Comparison of ENCODE assay signal across 1 cellular context in genomic region chr2:240450532-240451107, GRCh38.
TF ChIP-seq lines count a peak whose summit lies in the region.

No MANE protein-coding gene starts in this region.

TF ChIP-seq in IMR-90, 13 proteins besides CTCF, POLR2A, EP300 and RAD21 (continued from another document):
- no peak for TF ChIP-seq MXI1 (IDR thresholded peaks at IDR 0.05; ENCODE audit: borderline replicate concordance, low read depth, low read length)
- TF ChIP-seq, protein P1, sequence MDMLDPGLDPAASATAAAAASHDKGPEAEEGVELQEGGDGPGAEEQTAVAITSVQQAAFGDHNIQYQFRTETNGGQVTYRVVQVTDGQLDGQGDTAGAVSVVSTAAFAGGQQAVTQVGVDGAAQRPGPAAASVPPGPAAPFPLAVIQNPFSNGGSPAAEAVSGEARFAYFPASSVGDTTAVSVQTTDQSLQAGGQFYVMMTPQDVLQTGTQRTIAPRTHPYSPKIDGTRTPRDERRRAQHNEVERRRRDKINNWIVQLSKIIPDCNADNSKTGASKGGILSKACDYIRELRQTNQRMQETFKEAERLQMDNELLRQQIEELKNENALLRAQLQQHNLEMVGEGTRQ (IDR thresholded peaks at IDR 0.05; ENCODE audit: low read depth, low read length): no peak
TF ChIP-seq in IMR-90: peak in this region for 0.
